ENCODE assay signal across 24 cellular contexts in genomic region chr3:89560546-89560945, GRCh38.
DNase-seq lines count a peak whose midpoint lies in the region; ATAC-seq and TF ChIP-seq lines count a peak whose summit lies in the region.
"Had no signal": no experiment of that assay in that cellular context is flagged by ENCODE, and none has a peak within 500 bp of the region (broad histone marks: within the 10 kb centered on the region; RNA-seq: fewer than 3 reads in every experiment).

No MANE protein-coding gene starts in this region.

- H3K27me3 Mint-ChIP-seq in nephron progenitor cell (ENCODE audit: low read depth, poor library complexity), result peaks cover 11% of the 10 kb centered on the region
- H3K27me3 Mint-ChIP-seq: activated naive CD4-positive, alpha-beta T cell treated with anti-CD3 and anti-CD28 coated beads, Interleukin-2, amount 10 ng/mL, durations not matched to agents 7 days and 5 days; brain; CD4-positive, CD25-positive, alpha-beta regulatory T cell; dendritic cell treated with granulocyte-macrophage colony-stimulating factor and Interleukin-4, amounts not matched to agents 40 ng/mL and 50 ng/mL, for 4 days; progenitor cell of endocrine pancreas had no signal

- H3K27ac ChIP-seq in mesenchymal stem cell (ENCODE audit: low read length, poor library complexity, severe bottlenecking), result peak overlapping the region; percentile 27
- no peak overlapping the region for H3K27ac ChIP-seq in ovary
- H3K27ac ChIP-seq: tibial artery had no signal

- TF ChIP-seq EP300 in ovary (IDR thresholded peaks at IDR 0.05), result no peak

- no peak overlapping the region for H3K4me2 ChIP-seq in mesenchymal stem cell (ENCODE audit: low read length, poor library complexity, severe bottlenecking)

- TF ChIP-seq CTCF in choroid plexus epithelial cell (conservative IDR thresholded peaks at IDR 0.05; ENCODE audit: low read depth, low read length) (no peak), ovary (IDR thresholded peaks at IDR 0.05) (no peak), nephron progenitor cell (IDR thresholded peaks at IDR 0.05) (no peak)

- H2BK120ac ChIP-seq in mesenchymal stem cell (ENCODE audit: low read depth, low read length), result no peak overlapping the region

- peaks cover 6% of the 10 kb centered on the region for H3K9me3 ChIP-seq in mesenchymal stem cell (ENCODE audit: control insufficient read depth, low read length)
- H3K9me3 ChIP-seq in ovary, result no peaks in the 10 kb centered on the region

- H3K4me1 Mint-ChIP-seq in nephron progenitor cell, result no peaks in the 10 kb centered on the region
- H3K4me1 Mint-ChIP-seq: activated naive CD4-positive, alpha-beta T cell treated with anti-CD3 and anti-CD28 coated beads, Interleukin-2, amount 10 ng/mL, durations not matched to agents 7 days and 5 days; brain; CD4-positive, CD25-positive, alpha-beta regulatory T cell had no signal

- H2BK5ac ChIP-seq in mesenchymal stem cell (ENCODE audit: low read depth, low read length, poor library complexity, severe bottlenecking), result no peak overlapping the region

- no peak overlapping the region for H2AK5ac ChIP-seq in mesenchymal stem cell (ENCODE audit: low read length, severe bottlenecking)

- H3K79me1 ChIP-seq in mesenchymal stem cell (replicated peaks; ENCODE audit: low read length, poor library complexity, severe bottlenecking), result no peaks in the 10 kb centered on the region

- no peak overlapping the region for H4K91ac ChIP-seq in mesenchymal stem cell (ENCODE audit: low read length)

- peaks cover 36% of the 10 kb centered on the region for H3K9me3 Mint-ChIP-seq in nephron progenitor cell

- H3K4me1 ChIP-seq in mesenchymal stem cell (ENCODE audit: control insufficient read depth, insufficient read depth, low read depth, low read length) (peaks cover 1% of the 10 kb centered on the region), ovary (ENCODE audit: insufficient read depth) (peaks cover 2% of the 10 kb centered on the region)
- H3K4me1 ChIP-seq: tibial artery had no signal

- H3K23ac ChIP-seq in mesenchymal stem cell (ENCODE audit: low read length in 2 of 2), result no peak overlapping the region

- no peak overlapping the region for H3K9ac ChIP-seq in mesenchymal stem cell (ENCODE audit: low read length)

- 31% methylated on average over 1 of the region's 1 CpG for WGBS in mesenchymal stem cell
- WGBS in ovary, 3 donors, result 26 to 50% (median 39%) methylated on average over 1 of the region's 1 CpG

- intact Hi-C loops in ovary (cut with DNase I), result no loop called here

- TF ChIP-seq POLR2A in ovary (IDR thresholded peaks at IDR 0.05), result no peak

- H3K4me3 ChIP-seq in choroid plexus epithelial cell (ENCODE audit: low read depth, low read length) (no peak overlapping the region), mesenchymal stem cell (ENCODE audit: insufficient read depth in 1 of 2, low read depth in 1 of 2, low read length in 2 of 2) (no peak overlapping the region), ovary (no peak overlapping the region)
- H3K4me3 ChIP-seq: tibial artery had no signal

- no peak overlapping the region for H3K4me3 Mint-ChIP-seq in nephron progenitor cell
- H3K4me3 Mint-ChIP-seq: activated naive CD4-positive, alpha-beta T cell treated with anti-CD3 and anti-CD28 coated beads, Interleukin-2, amount 10 ng/mL, durations not matched to agents 7 days and 5 days; activated T-cell treated with anti-CD3 and anti-CD28 coated beads, Interleukin-2, amount 50 U/mL, for 72 hours; brain; CD4-positive, CD25-positive, alpha-beta regulatory T cell; dendritic cell treated with granulocyte-macrophage colony-stimulating factor and Interleukin-4, amounts not matched to agents 40 ng/mL and 50 ng/mL, for 4 days had no signal

- no peak overlapping the region for H2BK12ac ChIP-seq in mesenchymal stem cell (ENCODE audit: low read length in 2 of 2)

- DNase-seq in HCEC 1CT (peak; percentile 15), OCI-M1 (lab: John Stamatoyannopoulos, UW) (peak; percentile 15), choroid plexus epithelial cell (ENCODE audit: low read depth) (peak; percentile 97), mesenchymal stem cell (peak; percentile 35), ovary (no peak), hypothalamus (lab: John Stamatoyannopoulos, UW) (no peak), nephron progenitor cell (no peak)
- DNase-seq: activated CD4-positive, alpha-beta T cell treated with anti-CD3 and anti-CD28 coated beads for 1 hour; activated naive CD4-positive, alpha-beta T cell treated with anti-CD3 and anti-CD28 coated beads, Interleukin-2, amount 10 ng/mL, durations not matched to agents 7 days and 5 days; activated T-cell treated with anti-CD3 and anti-CD28 coated beads, Interleukin-2, amount 50 U/mL, for 72 hours; CD4-positive, CD25-positive, alpha-beta regulatory T cell; DMS153; GOT3; midbrain; NCI-H2081 treated with DMSO at 0.1 percent for 48 hours; NCI-H446 treated with DMSO at 0.1 percent for 48 hours; small intestine; stimulated activated naive CD4-positive, alpha-beta T cell treated with Interleukin-2 at 50 U/mL for 16 hours; tibial artery had no signal

- H3K14ac ChIP-seq in mesenchymal stem cell (ENCODE audit: low read length in 2 of 2), result no peak overlapping the region

- H2AFZ ChIP-seq in mesenchymal stem cell (ENCODE audit: low read depth, low read length), result no peak overlapping the region

- no peak for ATAC-seq in GM18858 (IDR thresholded peaks at IDR 0.05; ENCODE audit: unreplicated experiment)
- ATAC-seq: activated T-cell treated with anti-CD3 and anti-CD28 coated beads, Interleukin-2, amount 50 U/mL, for 72 hours; left lobe of liver had no signal

- no peak overlapping the region for H3K27ac Mint-ChIP-seq in nephron progenitor cell
- H3K27ac Mint-ChIP-seq: activated naive CD4-positive, alpha-beta T cell treated with anti-CD3 and anti-CD28 coated beads, Interleukin-2, amount 10 ng/mL, durations not matched to agents 7 days and 5 days; activated T-cell treated with anti-CD3 and anti-CD28 coated beads, Interleukin-2, amount 50 U/mL, for 72 hours; brain; CD4-positive, CD25-positive, alpha-beta regulatory T cell; dendritic cell treated with granulocyte-macrophage colony-stimulating factor and Interleukin-4, amounts not matched to agents 40 ng/mL and 50 ng/mL, for 4 days; progenitor cell of endocrine pancreas had no signal

- no peak overlapping the region for H3K18ac ChIP-seq in mesenchymal stem cell (ENCODE audit: low read depth in 1 of 2, low read length in 2 of 2)

- no peaks in the 10 kb centered on the region for H3K27me3 ChIP-seq in mesenchymal stem cell (ENCODE audit: control insufficient read depth in 1 of 2, insufficient read depth in 1 of 2, low read length in 2 of 2)
- H3K27me3 ChIP-seq in ovary, result no peaks in the 10 kb centered on the region
- H3K27me3 ChIP-seq: tibial artery had no signal

- H4K8ac ChIP-seq in mesenchymal stem cell (ENCODE audit: low read length), result no peak overlapping the region

- H3K4ac ChIP-seq in mesenchymal stem cell (ENCODE audit: low read depth in 1 of 2, low read length in 2 of 2), result no peak overlapping the region

- peaks cover 5% of the 10 kb centered on the region for H3K36me3 Mint-ChIP-seq in nephron progenitor cell (ENCODE audit: low read depth)
- H3K36me3 Mint-ChIP-seq: activated naive CD4-positive, alpha-beta T cell treated with anti-CD3 and anti-CD28 coated beads, Interleukin-2, amount 10 ng/mL, durations not matched to agents 7 days and 5 days; brain; CD4-positive, CD25-positive, alpha-beta regulatory T cell had no signal

- H3K36me3 ChIP-seq in mesenchymal stem cell (ENCODE audit: control insufficient read depth in 1 of 2, insufficient read depth in 2 of 2, low read depth in 1 of 2, low read length in 2 of 2) (no peaks in the 10 kb centered on the region), ovary (no peaks in the 10 kb centered on the region)
- H3K36me3 ChIP-seq: tibial artery had no signal

- H2BK15ac ChIP-seq in mesenchymal stem cell (ENCODE audit: low read depth, poor library complexity, severe bottlenecking), result no peak overlapping the region

Comparison
In these comparisons a context has a peak if more than half of its experiments do, and no peak if none do; other contexts are left out.
1. DNase-seq: peak in HCEC 1CT (single experiment), OCI-M1 (single experiment), choroid plexus epithelial cell (single experiment) and mesenchymal stem cell (single experiment); none in ovary (0 of 5), hypothalamus (0 of 51) and nephron progenitor cell (single experiment).